1 cellular context compared by ENCODE assay signal in genomic region chr1:160082926-160083325, GRCh38.
TF ChIP-seq lines count a peak whose summit lies in the region.

No MANE protein-coding gene starts in this region.

TF ChIP-seq in GM23338, 12 proteins besides CTCF, POLR2A, EP300 and RAD21 (continued from another document):
- TF ChIP-seq ETS1 (IDR thresholded peaks at IDR 0.05): no peak
- TF ChIP-seq ZNF114 (CRISPR knock-in tag; IDR thresholded peaks at IDR 0.05): no peak
- no peak for TF ChIP-seq POLR2AphosphoS5 (IDR thresholded peaks at IDR 0.05; ENCODE audit: low read depth)
